9 cellular contexts compared by ENCODE assay signal in genomic region chr12:106926657-106927056, GRCh38.
"Had no signal": no experiment of that assay in that cellular context is flagged by ENCODE, and none has a peak within 500 bp of the region (broad histone marks: within the 10 kb centered on the region; RNA-seq: fewer than 3 reads in every experiment).

No MANE protein-coding gene starts in this region.

- H3K9me3 ChIP-seq: HAP-1 had no signal

- H2AFZ ChIP-seq: GM23248 had no signal

- H3K9ac ChIP-seq: GM23248, KMS-11 had no signal

- H3K4me1 ChIP-seq: HAP-1 had no signal

- H3K27ac ChIP-seq: GM23248, KMS-11 had no signal

- H3K36me3 ChIP-seq: HAP-1 had no signal

- H3K4me2 ChIP-seq: KMS-11 had no signal

- H3K4me3 ChIP-seq: GM23248, HAP-1 had no signal

- FAIRE-seq: HTR-8/SVneo had no signal

- DNase-seq: GM23248, GOT3, H7, IMR-90, KBM-7 had no signal

- ATAC-seq: HCT116 had no signal
